8 cellular contexts compared by ENCODE assay signal in genomic region chr4:53601251-53601764, GRCh38. TPM values are rescaled to one million over a fixed set of nuclear protein-coding genes. Genes with fewer than 3 reads are reported as not detected.
DNase-seq lines count a peak whose midpoint lies in the region; ATAC-seq, FAIRE-seq and TF ChIP-seq lines count a peak whose summit lies in the region.

No MANE protein-coding gene starts in this region.

- no TSS peak for BruUV-seq in HepG2 (replicated peaks; lab: Mats Ljungman, UMichigan)

- no peaks in the 10 kb centered on the region for H4K20me1 ChIP-seq in HepG2 (ENCODE audit: insufficient read depth, low read length)

- in situ Hi-C loops in HepG2 (cut with HindIII; ENCODE audit: extremely low pct_ligation_motif_present, low pct_unique_long_range_greater_than_20kb) = loop anchor here (25.0 kb wide), 2 partner anchors 414 to 589 kb away; no protein-coding TSS in a partner anchor

- H3K4me2 ChIP-seq in HepG2 (ENCODE audit: low read depth, low read length) = no peak overlapping the region

- CTCF ChIA-PET in HepG2 (lab: Yijun Ruan, JAX; ENCODE audit: low intra/inter-chr PET ratio, low total read pairs) = interaction anchor here (0.8 to 1.6 kb wide), 2 partner anchors 403 to 586 kb away, joined by 3 read pairs; no protein-coding TSS in a partner anchor

- no peaks in the 10 kb centered on the region for H3K9me3 ChIP-seq in HepG2 (ENCODE audit: low read length)

- ATAC-seq in GM21723 (IDR thresholded peaks at IDR 0.05; ENCODE audit: unreplicated experiment) = peak; percentile 77
- ATAC-seq in HepG2 = peak; percentile 94
- no peak for ATAC-seq in GM21447 (IDR thresholded peaks at IDR 0.05; ENCODE audit: unreplicated experiment)

- no peak for TF ChIP-seq RAD21 in HepG2 (CRISPR knock-in tag; IDR thresholded peaks at IDR 0.05)

- POLR2A ChIA-PET in HepG2 (lab: Yijun Ruan, JAX) = no interaction called here

- H3K27ac ChIP-seq in HepG2 (ENCODE audit: extremely low read length, insufficient read depth, low read length) = no peak overlapping the region

- no peak for TF ChIP-seq EP300 in HepG2 (IDR thresholded peaks at IDR 0.05; ENCODE audit: low read depth in 2 of 2, low read length in 2 of 2)
- no peak for TF ChIP-seq EP300 in HepG2 (CRISPR knock-in tag; IDR thresholded peaks at IDR 0.05; ENCODE audit: borderline replicate concordance)

- intact Hi-C loops in HepG2 (cut with micrococcal nuclease; ENCODE audit: unreplicated experiment) = loop anchor here (2.0 kb wide), 1 partner anchor 587 kb away; no protein-coding TSS in a partner anchor

- no peak overlapping the region for H2AFZ ChIP-seq in HepG2 (ENCODE audit: low read length)

- H3K27me3 ChIP-seq in HepG2 (ENCODE audit: control insufficient read depth in 1 of 2, insufficient read depth in 2 of 2, low read length in 2 of 2) = no peaks in the 10 kb centered on the region; a peak in 1 of 5 replicates

- 26% methylated on average over 6 of the region's 9 CpGs for WGBS in HepG2 (ENCODE audit: low lambda C conversion rate)

- no peak overlapping the region for H3K4me3 ChIP-seq in HepG2 (replicated peaks in 1 of 3; ENCODE audit: insufficient read depth in 1 of 3, low read depth in 2 of 3, low read length in 3 of 3)

- H3K79me2 ChIP-seq in HepG2 (ENCODE audit: insufficient read depth, low read length) = no peaks in the 10 kb centered on the region

- peak; percentile 68 for TF ChIP-seq CTCF in HepG2 (CRISPR knock-in tag; IDR thresholded peaks at IDR 0.05)

- H3K4me1 ChIP-seq in HepG2 (ENCODE audit: insufficient read depth, low read length) = no peaks in the 10 kb centered on the region

- no peak for FAIRE-seq in HepG2 (lab: Jason Lieb, UNC)

- TF ChIP-seq POLR2A in HepG2 (IDR thresholded peaks at IDR 0.05; ENCODE audit: insufficient read depth in 1 of 2, low read depth in 2 of 2, low read length in 2 of 2) = no peak

- H3K9ac ChIP-seq in HepG2 (ENCODE audit: insufficient read depth, low read depth, low read length) = no peak overlapping the region

- DNase-seq in EH (ENCODE audit: low read depth) (peak; percentile 24), MV-4-11 (lab: John Stamatoyannopoulos, UW) (peak; percentile 24), SW480 (ENCODE audit: low spot score) (peak; percentile 26), HepG2 (ENCODE audit: low spot score) (peak; percentile 27), mesenteric fat pad (ENCODE audit: low spot score) (no peak), GM19238 (ENCODE audit: insufficient read length, low spot score) (no peak)

- no peaks in the 10 kb centered on the region for H3K36me3 ChIP-seq in HepG2 (replicated peaks in 1 of 2; ENCODE audit: control insufficient read depth in 1 of 2, insufficient read depth in 2 of 2, low read length in 2 of 2)

TF ChIP-seq in HepG2, 621 proteins besides CTCF, POLR2A, EP300 and RAD21 (continues in another document):
- TF ChIP-seq DNMT3B (CRISPR knock-in tag; conservative IDR thresholded peaks at IDR 0.05) (no peak), MYC (CRISPR knock-in tag; IDR thresholded peaks at IDR 0.05; ENCODE audit: borderline replicate concordance) (peak; percentile 21; the same call in 1 of the 2 replicates), MEIS1 (CRISPR knock-in tag; IDR thresholded peaks at IDR 0.05; ENCODE audit: borderline replicate concordance) (no peak), IKZF1 (IDR thresholded peaks at IDR 0.05) (no peak), CBFB (CRISPR knock-in tag; IDR thresholded peaks at IDR 0.05) (no peak), ZBTB25 (CRISPR knock-in tag; IDR thresholded peaks at IDR 0.05) (no peak), ZNF121 (CRISPR knock-in tag; IDR thresholded peaks at IDR 0.05) (no peak), ZNF329 (CRISPR knock-in tag; IDR thresholded peaks at IDR 0.05; ENCODE audit: low read depth) (no peak), NPAS2 (CRISPR knock-in tag; IDR thresholded peaks at IDR 0.05; ENCODE audit: borderline replicate concordance) (no peak), BORCS8-MEF2B (CRISPR knock-in tag; IDR thresholded peaks at IDR 0.05) (0 out of 2 replicates have a peak, but pooled peaks have one; percentile 22), SMC3 (IDR thresholded peaks at IDR 0.05; ENCODE audit: low read length) (peak; percentile 42), STAG1 (CRISPR knock-in tag; IDR thresholded peaks at IDR 0.05) (peak; percentile 70), ZNF468 (CRISPR knock-in tag; IDR thresholded peaks at IDR 0.05) (no peak)
- TF ChIP-seq, protein P1, sequence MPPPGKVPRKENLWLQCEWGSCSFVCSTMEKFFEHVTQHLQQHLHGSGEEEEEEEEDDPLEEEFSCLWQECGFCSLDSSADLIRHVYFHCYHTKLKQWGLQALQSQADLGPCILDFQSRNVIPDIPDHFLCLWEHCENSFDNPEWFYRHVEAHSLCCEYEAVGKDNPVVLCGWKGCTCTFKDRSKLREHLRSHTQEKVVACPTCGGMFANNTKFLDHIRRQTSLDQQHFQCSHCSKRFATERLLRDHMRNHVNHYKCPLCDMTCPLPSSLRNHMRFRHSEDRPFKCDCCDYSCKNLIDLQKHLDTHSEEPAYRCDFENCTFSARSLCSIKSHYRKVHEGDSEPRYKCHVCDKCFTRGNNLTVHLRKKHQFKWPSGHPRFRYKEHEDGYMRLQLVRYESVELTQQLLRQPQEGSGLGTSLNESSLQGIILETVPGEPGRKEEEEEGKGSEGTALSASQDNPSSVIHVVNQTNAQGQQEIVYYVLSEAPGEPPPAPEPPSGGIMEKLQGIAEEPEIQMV (CRISPR knock-in tag; IDR thresholded peaks at IDR 0.05; ENCODE audit: low read depth) = no peak
- TF ChIP-seq, protein P2, sequence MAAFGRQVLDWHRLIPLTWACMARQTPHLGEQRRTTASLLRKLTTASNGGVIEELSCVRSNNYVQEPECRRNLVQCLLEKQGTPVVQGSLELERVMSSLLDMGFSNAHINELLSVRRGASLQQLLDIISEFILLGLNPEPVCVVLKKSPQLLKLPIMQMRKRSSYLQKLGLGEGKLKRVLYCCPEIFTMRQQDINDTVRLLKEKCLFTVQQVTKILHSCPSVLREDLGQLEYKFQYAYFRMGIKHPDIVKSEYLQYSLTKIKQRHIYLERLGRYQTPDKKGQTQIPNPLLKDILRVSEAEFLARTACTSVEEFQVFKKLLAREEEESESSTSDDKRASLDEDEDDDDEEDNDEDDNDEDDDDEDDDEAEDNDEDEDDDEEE (CRISPR knock-in tag; IDR thresholded peaks at IDR 0.05) = no peak
- TF ChIP-seq, protein P3, sequence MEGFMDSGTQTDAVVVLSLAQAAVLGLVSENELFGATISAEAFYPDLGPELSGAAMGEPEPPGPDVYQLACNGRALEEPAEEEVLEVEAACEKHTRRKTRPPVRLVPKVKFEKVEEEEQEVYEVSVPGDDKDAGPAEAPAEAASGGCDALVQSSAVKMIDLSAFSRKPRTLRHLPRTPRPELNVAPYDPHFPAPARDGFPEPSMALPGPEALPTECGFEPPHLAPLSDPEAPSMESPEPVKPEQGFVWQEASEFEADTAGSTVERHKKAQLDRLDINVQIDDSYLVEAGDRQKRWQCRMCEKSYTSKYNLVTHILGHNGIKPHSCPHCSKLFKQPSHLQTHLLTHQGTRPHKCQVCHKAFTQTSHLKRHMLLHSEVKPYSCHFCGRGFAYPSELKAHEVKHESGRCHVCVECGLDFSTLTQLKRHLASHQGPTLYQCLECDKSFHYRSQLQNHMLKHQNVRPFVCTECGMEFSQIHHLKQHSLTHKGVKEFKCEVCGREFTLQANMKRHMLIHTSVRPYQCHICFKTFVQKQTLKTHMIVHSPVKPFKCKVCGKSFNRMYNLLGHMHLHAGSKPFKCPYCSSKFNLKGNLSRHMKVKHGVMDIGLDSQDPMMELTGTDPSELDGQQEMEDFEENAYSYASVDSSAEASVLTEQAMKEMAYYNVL (CRISPR knock-in tag; IDR thresholded peaks at IDR 0.05; ENCODE audit: borderline replicate concordance) = no peak

RNA-seq across cellular contexts. Expression of gene LNX1, which starts 10.0 kb away (rescaled TPM):
- total RNA-seq in HepG2 (2016; rRNA removed; fragmentation: Illumina TruSeq; extraction: Trizol) (0.49 and 0.62 TPM in 2 replicates), mesenteric fat pad (20.7 TPM)
- total RNA-seq in HepG2 (2016; cell fraction: cytosol; rRNA removed; fragmentation: Illumina TruSeq; extraction: Trizol; ENCODE audit: low read depth) = 0.26 and 0.51 TPM in 2 replicates
- 0.17 and 0.40 TPM in 2 replicates for total RNA-seq in HepG2 (2016; cell fraction: insoluble cytoplasmic fraction; rRNA removed; fragmentation: Illumina TruSeq; extraction: Trizol)
- 0.34 and 0.37 TPM in 2 replicates for total RNA-seq in HepG2 (2016; cell fraction: membrane; rRNA removed; fragmentation: Illumina TruSeq; extraction: Trizol)
- 0.22 and 1.1 TPM in 2 replicates for total RNA-seq in HepG2 (2016; cell fraction: nucleus; rRNA removed; fragmentation: Illumina TruSeq; extraction: Trizol)
- polyA plus RNA-seq in HepG2 (2011; rRNA removed) = 0.20 and 0.49 TPM in 2 replicates
- polyA plus RNA-seq in HepG2 (2011; cell fraction: cytosol; rRNA removed) = 0.27 TPM in 2 replicates
- 0.53 and 0.57 TPM in 2 replicates for polyA plus RNA-seq in HepG2 (2011; cell fraction: nucleus; rRNA removed)
- polyA plus RNA-seq in HepG2 (2012) = 0.29 and 0.35 TPM in 2 replicates
- polyA plus RNA-seq in HepG2 (2016; cell fraction: cytosol; fragmentation: Illumina TruSeq; extraction: Trizol; ENCODE audit: low read depth) = 0.08 and 0.15 TPM in 2 replicates
- polyA plus RNA-seq in HepG2 (2016; cell fraction: insoluble cytoplasmic fraction; fragmentation: Illumina TruSeq; extraction: Trizol; ENCODE audit: low read depth) = 0.44 and 0.47 TPM in 2 replicates
- polyA plus RNA-seq in HepG2 (2016; cell fraction: membrane; fragmentation: Illumina TruSeq; extraction: Trizol; ENCODE audit: low read depth) = 0.25 and 0.34 TPM in 2 replicates
- 0.26 and 0.32 TPM in 2 replicates for polyA plus RNA-seq in HepG2 (2016; cell fraction: nucleus; fragmentation: Illumina TruSeq; extraction: Trizol; ENCODE audit: insufficient read depth, low read depth)
- 0.16 TPM in 1 of 2 replicates, not detected in the other for polyA minus RNA-seq in HepG2 (2011; rRNA and poly(A)+ RNA removed; ENCODE audit: low replicate concordance)
- 0.20 TPM in 1 of 2 replicates, not detected in the other for polyA minus RNA-seq in HepG2 (2011; cell fraction: cytosol; rRNA and poly(A)+ RNA removed)
- polyA minus RNA-seq in HepG2 (2011; cell fraction: nucleus; rRNA and poly(A)+ RNA removed) = 1.2 and 1.5 TPM in 2 replicates

Comparison
In these comparisons a context has a peak if more than half of its experiments do, and no peak if none do; other contexts are left out.
1. DNase-seq: peak in EH (single experiment), MV-4-11 (single experiment), SW480 (single experiment) and HepG2 (single experiment); none in mesenteric fat pad (single experiment) and GM19238 (single experiment).
2. RNA of gene LNX1, which starts 10.0 kb away (total RNA-seq): 20.7 TPM in mesenteric fat pad (single experiment); 0.17 to 1.1 TPM in HepG2; every median in the first group is over 10 times any median in the second.